ENCODE assay signal across 11 cellular contexts in genomic region chr10:62584216-62584615, GRCh38.
DNase-seq lines count a peak whose midpoint lies in the region; ATAC-seq, FAIRE-seq and TF ChIP-seq lines count a peak whose summit lies in the region.
"Had no signal": no experiment of that assay in that cellular context is flagged by ENCODE, and none has a peak within 500 bp of the region (broad histone marks: within the 10 kb centered on the region; RNA-seq: fewer than 3 reads in every experiment).

No MANE protein-coding gene starts in this region.

- H2BK12ac ChIP-seq in mesenchymal stem cell (ENCODE audit: low read length in 2 of 2) = no peak overlapping the region

- H3K79me1 ChIP-seq in mesenchymal stem cell (replicated peaks; ENCODE audit: low read length, poor library complexity, severe bottlenecking) = no peaks in the 10 kb centered on the region

- H2BK15ac ChIP-seq in mesenchymal stem cell (ENCODE audit: low read depth, poor library complexity, severe bottlenecking) = no peak overlapping the region

- H3K14ac ChIP-seq in mesenchymal stem cell (ENCODE audit: low read length in 2 of 2) = no peak overlapping the region

- H3K9me3 Mint-ChIP-seq in HFFc6 (peaks cover 8% of the 10 kb centered on the region; the same call in 1 of the 2 replicates), astrocyte (ENCODE audit: unreplicated experiment) (peaks cover 9% of the 10 kb centered on the region)
- H3K9me3 Mint-ChIP-seq in stimulated activated effector memory CD8-positive, alpha-beta T cell treated with anti-CD3 and anti-CD28 coated beads, Interleukin-12 subunit alpha, Interleukin-12 subunit beta, amount 100 ng/mL, for 72 hours = no peaks in the 10 kb centered on the region
- H3K9me3 Mint-ChIP-seq: CD4-positive, alpha-beta T cell had no signal

- no peaks in the 10 kb centered on the region for H3K36me3 ChIP-seq in astrocyte (ENCODE audit: insufficient read depth, low read length)
- H3K36me3 ChIP-seq in mesenchymal stem cell (ENCODE audit: control insufficient read depth in 1 of 2, insufficient read depth in 2 of 2, low read depth in 1 of 2, low read length in 2 of 2) = no peaks in the 10 kb centered on the region

- H3K4me3 Mint-ChIP-seq in HFFc6 (peak overlapping the region; percentile 64), astrocyte (ENCODE audit: unreplicated experiment) (no peak overlapping the region)
- H3K4me3 Mint-ChIP-seq in stimulated activated effector memory CD8-positive, alpha-beta T cell treated with anti-CD3 and anti-CD28 coated beads, Interleukin-12 subunit alpha, Interleukin-12 subunit beta, amount 100 ng/mL, for 72 hours = no peak overlapping the region
- H3K4me3 Mint-ChIP-seq: CD4-positive, alpha-beta T cell had no signal

- H3K27ac Mint-ChIP-seq in HFFc6 (peak overlapping the region; percentile 94), astrocyte (ENCODE audit: unreplicated experiment) (peak overlapping the region; percentile 99)
- H3K27ac Mint-ChIP-seq in stimulated activated effector memory CD8-positive, alpha-beta T cell treated with anti-CD3 and anti-CD28 coated beads, Interleukin-12 subunit alpha, Interleukin-12 subunit beta, amount 100 ng/mL, for 72 hours = no peak overlapping the region
- H3K27ac Mint-ChIP-seq: CD4-positive, alpha-beta T cell had no signal

- H3K27me3 Mint-ChIP-seq in HFFc6 (ENCODE audit: insufficient read depth) = no peaks in the 10 kb centered on the region; the same call in 1 of the 2 replicates
- no peaks in the 10 kb centered on the region for H3K27me3 Mint-ChIP-seq in astrocyte (ENCODE audit: low read depth, unreplicated experiment)
- H3K27me3 Mint-ChIP-seq: CD4-positive, alpha-beta T cell had no signal

- no peak overlapping the region for H4K8ac ChIP-seq in mesenchymal stem cell (ENCODE audit: low read length)

- WGBS in mesenchymal stem cell = 23% methylated on average over 2 of the region's 2 CpGs

- no peak overlapping the region for H3K4ac ChIP-seq in mesenchymal stem cell (ENCODE audit: low read depth in 1 of 2, low read length in 2 of 2)

- peak overlapping the region in 1 of 2 experiments; percentile 4 for H3K18ac ChIP-seq in mesenchymal stem cell (ENCODE audit: low read depth in 1 of 2, low read length in 2 of 2)

- no peak overlapping the region for H4K91ac ChIP-seq in mesenchymal stem cell (ENCODE audit: low read length)

- H3K27ac ChIP-seq in astrocyte (ENCODE audit: low read depth, low read length) = peak overlapping the region; percentile 85
- H3K27ac ChIP-seq in mesenchymal stem cell (ENCODE audit: low read length, poor library complexity, severe bottlenecking) = peak overlapping the region; percentile 73

- H3K4me1 Mint-ChIP-seq in HFFc6 (ENCODE audit: low read depth) = peaks cover 70% of the 10 kb centered on the region
- H3K4me1 Mint-ChIP-seq in astrocyte (ENCODE audit: low read depth, unreplicated experiment) = peaks cover 76% of the 10 kb centered on the region
- no peaks in the 10 kb centered on the region for H3K4me1 Mint-ChIP-seq in stimulated activated effector memory CD8-positive, alpha-beta T cell treated with anti-CD3 and anti-CD28 coated beads, Interleukin-12 subunit alpha, Interleukin-12 subunit beta, amount 100 ng/mL, for 72 hours

- no peak for ATAC-seq in GM19452 (IDR thresholded peaks at IDR 0.05; ENCODE audit: unreplicated experiment)
- ATAC-seq in stimulated activated effector memory CD8-positive, alpha-beta T cell treated with anti-CD3 and anti-CD28 coated beads, Interleukin-12 subunit alpha, Interleukin-12 subunit beta, amount 100 ng/mL, for 72 hours = no peak

- no peak overlapping the region for H3K23ac ChIP-seq in mesenchymal stem cell (ENCODE audit: low read length in 2 of 2)

- H3K9ac ChIP-seq in astrocyte (ENCODE audit: low read length) = peak overlapping the region; percentile 26
- H3K9ac ChIP-seq in mesenchymal stem cell (ENCODE audit: low read length) = peak overlapping the region; percentile 66

- H3K27me3 ChIP-seq in astrocyte (ENCODE audit: insufficient read depth, low read length) (no peaks in the 10 kb centered on the region), mesenchymal stem cell (ENCODE audit: control insufficient read depth in 1 of 2, insufficient read depth in 1 of 2, low read length in 2 of 2) (no peaks in the 10 kb centered on the region)

- H4K20me1 ChIP-seq in astrocyte (ENCODE audit: insufficient read depth, low read length) = no peaks in the 10 kb centered on the region

- DNase-seq in AG09309 (ENCODE audit: low read depth) (peak; percentile 96), HFFc6 (peak; percentile 91), astrocyte (ENCODE audit: low read depth) (peak; percentile 100), mesenchymal stem cell (peak; percentile 94), UCSD-AML1 (lab: John Stamatoyannopoulos, UW; ENCODE audit: unreplicated experiment) (no peak)
- DNase-seq in stimulated activated CD4-positive, alpha-beta T cell treated with anti-CD3 and anti-CD28 coated beads, Interleukin-4, amount 100 ng/mL, for 4 hours = no peak
- DNase-seq in stimulated activated effector memory CD8-positive, alpha-beta T cell treated with anti-CD3 and anti-CD28 coated beads, Interleukin-12 subunit alpha, Interleukin-12 subunit beta, amount 100 ng/mL, for 72 hours (ENCODE audit: low spot score in 2 of 2) = no peak
- DNase-seq: activated T-cell treated with anti-CD3 and anti-CD28 coated beads, Interleukin-2, amount 50 U/mL, for 1 hour; CD4-positive, alpha-beta T cell had no signal

- FAIRE-seq in astrocyte (lab: Jason Lieb, UNC) = peak; percentile 96
- FAIRE-seq: colon had no signal

- H3K36me3 Mint-ChIP-seq in HFFc6 (ENCODE audit: low read depth) (peaks cover 8% of the 10 kb centered on the region; the same call in 1 of the 2 replicates), astrocyte (ENCODE audit: low read depth, unreplicated experiment) (peaks cover 1% of the 10 kb centered on the region)
- no peaks in the 10 kb centered on the region for H3K36me3 Mint-ChIP-seq in stimulated activated effector memory CD8-positive, alpha-beta T cell treated with anti-CD3 and anti-CD28 coated beads, Interleukin-12 subunit alpha, Interleukin-12 subunit beta, amount 100 ng/mL, for 72 hours

- H2AFZ ChIP-seq in astrocyte (ENCODE audit: low read depth, low read length) (no peak overlapping the region), mesenchymal stem cell (ENCODE audit: low read depth, low read length) (no peak overlapping the region)

- H2BK120ac ChIP-seq in mesenchymal stem cell (ENCODE audit: low read depth, low read length) = no peak overlapping the region

- H2AK5ac ChIP-seq in mesenchymal stem cell (ENCODE audit: low read length, severe bottlenecking) = no peak overlapping the region

- TF ChIP-seq CTCF in AG09309 (IDR thresholded peaks at IDR 0.05; ENCODE audit: control insufficient read depth, insufficient read depth, low read depth, low read length, missing control alignments) = no peak
- TF ChIP-seq CTCF in HFFc6 (IDR thresholded peaks at IDR 0.05) = no peak
- no peak for TF ChIP-seq CTCF in astrocyte (IDR thresholded peaks at IDR 0.05; ENCODE audit: insufficient read depth, low read depth, low read length)

- H3K9me3 ChIP-seq in astrocyte (ENCODE audit: insufficient read depth, low read depth, low read length) = no peaks in the 10 kb centered on the region
- peaks cover 4% of the 10 kb centered on the region for H3K9me3 ChIP-seq in mesenchymal stem cell (ENCODE audit: control insufficient read depth, low read length)

- H3K4me2 ChIP-seq in astrocyte (ENCODE audit: low read length) (peak overlapping the region; percentile 66), mesenchymal stem cell (ENCODE audit: low read length, poor library complexity, severe bottlenecking) (no peak overlapping the region)

- H3K4me1 ChIP-seq in astrocyte (ENCODE audit: insufficient read depth, low read length) (peaks cover 38% of the 10 kb centered on the region), mesenchymal stem cell (ENCODE audit: control insufficient read depth, insufficient read depth, low read depth, low read length) (peaks cover 4% of the 10 kb centered on the region)

- H2BK5ac ChIP-seq in mesenchymal stem cell (ENCODE audit: low read depth, low read length, poor library complexity, severe bottlenecking) = peak overlapping the region; percentile 14

- H3K4me3 ChIP-seq in AG09309 (ENCODE audit: control insufficient read depth, low read depth, low read length) (no peak overlapping the region), astrocyte (ENCODE audit: insufficient read depth, low read depth, low read length) (no peak overlapping the region), mesenchymal stem cell (ENCODE audit: insufficient read depth in 1 of 2, low read depth in 1 of 2, low read length in 2 of 2) (no peak overlapping the region)

- H3K79me2 ChIP-seq in astrocyte (ENCODE audit: insufficient read depth, low read length) = no peaks in the 10 kb centered on the region

Comparison
In these comparisons a context has a peak if more than half of its experiments do, and no peak if none do; other contexts are left out.
1. DNase-seq: peak in AG09309 (single experiment), HFFc6 (single experiment), astrocyte (single experiment) and mesenchymal stem cell (single experiment); none in UCSD-AML1 (single experiment), stimulated activated CD4-positive, alpha-beta T cell treated with anti-CD3 and anti-CD28 coated beads, Interleukin-4, amount 100 ng/mL, for 4 hours (0 of 2) and stimulated activated effector memory CD8-positive, alpha-beta T cell treated with anti-CD3 and anti-CD28 coated beads, Interleukin-12 subunit alpha, Interleukin-12 subunit beta, amount 100 ng/mL, for 72 hours (0 of 2).